Comparison of ENCODE assay signal across 8 cellular contexts in the genomic region with DNA sequence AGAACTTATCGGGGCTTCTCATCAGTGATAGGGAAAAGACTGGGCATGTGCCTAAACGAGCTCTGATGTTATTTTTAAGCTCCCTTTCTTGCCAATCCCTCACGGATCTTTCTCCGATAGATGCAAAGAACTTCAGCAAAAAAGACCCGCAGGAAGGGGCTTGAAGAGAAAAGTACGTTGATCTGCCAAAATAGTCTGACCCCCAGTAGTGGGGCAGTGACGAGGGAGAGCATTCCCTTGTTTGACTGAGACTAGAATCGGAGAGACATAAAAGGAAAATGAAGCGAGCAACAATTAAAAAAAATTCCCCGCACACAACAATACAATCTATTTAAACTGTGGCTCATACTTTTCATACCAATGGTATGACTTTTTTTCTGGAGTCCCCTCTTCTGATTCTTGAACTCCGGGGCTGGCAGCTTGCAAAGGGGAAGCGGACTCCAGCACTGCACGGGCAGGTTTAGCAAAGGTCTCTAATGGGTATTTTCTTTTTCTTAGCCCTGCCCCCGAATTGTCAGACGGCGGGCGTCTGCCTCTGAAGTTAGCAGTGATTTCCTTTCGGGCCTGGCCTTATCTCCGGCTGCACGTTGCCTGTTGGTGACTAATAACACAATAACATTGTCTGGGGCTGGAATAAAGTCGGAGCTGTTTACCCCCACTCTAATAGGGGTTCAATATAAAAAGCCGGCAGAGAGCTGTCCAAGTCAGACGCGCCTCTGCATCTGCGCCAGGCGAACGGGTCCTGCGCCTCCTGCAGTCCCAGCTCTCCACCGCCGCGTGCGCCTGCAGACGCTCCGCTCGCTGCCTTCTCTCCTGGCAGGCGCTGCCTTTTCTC. TPM values are rescaled to one million over a fixed set of nuclear protein-coding genes. Genes with fewer than 3 reads are reported as not detected.
A peak's percentile ranks its signal among the peaks of the same experiment; 100 is the strongest.
DNase-seq lines count a peak whose midpoint lies in the region; ATAC-seq and TF ChIP-seq lines count a peak whose summit lies in the region.

A gene (plus strand): TSS at position 707 of the 835 bp plus-strand sequence. CDS start 269 bp downstream, outside the sequence.

- no peaks in the 10 kb centered on the region for H3K36me3 Mint-ChIP-seq in activated CD4-positive, alpha-beta T cell treated with anti-CD3 and anti-CD28 coated beads, Interleukin-2, amount 10 ng/mL, durations not matched to agents 24 days and 14 days (ENCODE audit: low read depth)

- TF ChIP-seq POLR2A in GM15510 (IDR thresholded peaks at IDR 0.05; ENCODE audit: borderline replicate concordance, extremely low read depth, insufficient read length), result peak; percentile 46

- peaks cover 39% of the 10 kb centered on the region for H3K27me3 Mint-ChIP-seq in activated CD4-positive, alpha-beta T cell treated with anti-CD3 and anti-CD28 coated beads, Interleukin-2, amount 10 ng/mL, durations not matched to agents 24 days and 14 days

- peak; percentile 73 for ATAC-seq in HG02870 (IDR thresholded peaks at IDR 0.05; ENCODE audit: unreplicated experiment)

- H3K4me3 ChIP-seq in effector memory CD4-positive, alpha-beta T cell (ENCODE audit: insufficient read depth, low read depth, low read length, poor library complexity, severe bottlenecking), result peak within 1 kb of the TSS; percentile 46

- peak within 1 kb of the TSS; percentile 7 for H3K27ac Mint-ChIP-seq in activated CD4-positive, alpha-beta T cell treated with anti-CD3 and anti-CD28 coated beads, Interleukin-2, amount 10 ng/mL, durations not matched to agents 24 days and 14 days

- no peak within 1 kb of the TSS for H3K27ac ChIP-seq in effector memory CD4-positive, alpha-beta T cell (ENCODE audit: insufficient read depth, low read length, poor library complexity, severe bottlenecking)

- peak within 1 kb of the TSS; percentile 80 for H3K4me3 Mint-ChIP-seq in activated CD4-positive, alpha-beta T cell treated with anti-CD3 and anti-CD28 coated beads, Interleukin-2, amount 10 ng/mL, durations not matched to agents 24 days and 14 days

- DNase-seq in A172 (ENCODE audit: low spot score) (peak; percentile 81), NCI-H2107 treated with DMSO at 0.1 percent for 48 hours (lab: John Stamatoyannopoulos, UW; ENCODE audit: unreplicated experiment) (peak; percentile 4), lung microvascular endothelial cell (ENCODE audit: low read depth in 2 of 2) (peak; percentile 98)
- peak; percentile 86 for DNase-seq in activated CD4-positive, alpha-beta T cell treated with anti-CD3 and anti-CD28 coated beads, Interleukin-2, amount 10 ng/mL, durations not matched to agents 24 days and 14 days
- peak in 1 of 3 donors; percentile 4 for DNase-seq in effector memory CD4-positive, alpha-beta T cell
- DNase-seq in stimulated activated CD4-positive, alpha-beta T cell treated with anti-CD3 and anti-CD28 coated beads, TNF-alpha, amount 100 ng/mL, for 4 hours (ENCODE audit: low read depth in 3 of 3), result peak; percentile 5 to 31 (median 9)

- peaks cover 8% of the 10 kb centered on the region for H3K4me1 ChIP-seq in effector memory CD4-positive, alpha-beta T cell (ENCODE audit: control insufficient read depth, insufficient read depth, low read length, poor library complexity, severe bottlenecking)

- intact Hi-C loops in activated CD4-positive, alpha-beta T cell treated with anti-CD3 and anti-CD28 coated beads, Interleukin-2, amount 10 ng/mL, durations not matched to agents 24 days and 14 days (cut with micrococcal nuclease), result loop anchor here (1.0 to 10.0 kb wide), 5 partner anchors 48 to 705 kb away; no protein-coding TSS in a partner anchor

- H3K9me3 Mint-ChIP-seq in activated CD4-positive, alpha-beta T cell treated with anti-CD3 and anti-CD28 coated beads, Interleukin-2, amount 10 ng/mL, durations not matched to agents 24 days and 14 days, result no peaks in the 10 kb centered on the region

- H3K36me3 ChIP-seq in effector memory CD4-positive, alpha-beta T cell (ENCODE audit: control insufficient read depth, insufficient read depth, low read length), result no peaks in the 10 kb centered on the region

- H3K27me3 ChIP-seq in effector memory CD4-positive, alpha-beta T cell (replicated peaks; ENCODE audit: control insufficient read depth, insufficient read depth, low read length, poor library complexity, severe bottlenecking), result peaks cover 4% of the 10 kb centered on the region

- H3K4me1 Mint-ChIP-seq in activated CD4-positive, alpha-beta T cell treated with anti-CD3 and anti-CD28 coated beads, Interleukin-2, amount 10 ng/mL, durations not matched to agents 24 days and 14 days, result peaks cover 17% of the 10 kb centered on the region

- no peaks in the 10 kb centered on the region for H3K9me3 ChIP-seq in effector memory CD4-positive, alpha-beta T cell (ENCODE audit: control insufficient read depth, low read length)

RNA-seq across cellular contexts. Expression of the gene that starts here (rescaled TPM):
- 24.0 and 28.5 TPM in 2 replicates for total RNA-seq in A172 (2014; rRNA removed; shearing (Covaris generic))
- 0.26 TPM in 1 of 2 replicates, not detected in the other for total RNA-seq in activated CD4-positive, alpha-beta T cell treated with anti-CD3 and anti-CD28 coated beads, Interleukin-2, amount 10 ng/mL, durations not matched to agents 24 days and 14 days
- total RNA-seq in lung microvascular endothelial cell, result 110 and 268 TPM in 2 replicates

Comparison
In these comparisons a context has a peak if more than half of its experiments do, and no peak if none do; other contexts are left out.
1. RNA of the gene that starts here (total RNA-seq): 110 to 268 TPM in lung microvascular endothelial cell and 24.0 to 28.5 TPM in A172; 0.26 TPM in activated CD4-positive, alpha-beta T cell treated with anti-CD3 and anti-CD28 coated beads, Interleukin-2, amount 10 ng/mL, durations not matched to agents 24 days and 14 days; every median in the first group is over 10 times any median in the second.
2. Peak in DNase-seq in activated CD4-positive, alpha-beta T cell treated with anti-CD3 and anti-CD28 coated beads, Interleukin-2, amount 10 ng/mL, durations not matched to agents 24 days and 14 days; RNA of the gene not detected or under 1 TPM.